ENCODE assay signal across 1 cellular context in the genomic region with DNA sequence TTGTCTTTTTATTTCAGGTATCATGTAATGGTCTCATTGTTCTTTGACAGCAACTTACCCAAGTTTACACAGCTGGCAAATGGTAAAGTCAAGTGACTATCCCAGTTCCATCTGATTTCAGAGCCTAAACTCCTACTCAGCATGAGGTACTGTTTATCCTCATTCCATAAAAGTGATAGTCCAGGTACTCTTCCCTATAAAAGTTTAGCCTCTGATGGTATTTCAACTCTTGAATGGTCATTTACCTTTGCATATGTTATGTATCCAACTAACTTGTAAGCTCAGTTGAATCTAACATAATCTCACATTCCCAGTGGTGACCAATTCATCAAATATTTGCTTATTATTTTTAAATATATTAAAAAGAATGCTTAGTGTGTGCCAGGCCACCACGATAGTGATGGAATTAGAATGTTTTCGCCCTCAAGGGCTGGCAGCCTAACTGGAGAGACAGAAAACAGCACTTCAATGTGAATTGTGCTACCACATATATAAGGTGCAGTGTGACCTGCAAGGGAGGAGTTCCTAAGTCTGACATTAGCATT.
TF ChIP-seq lines count a peak whose summit lies in the region.

No MANE protein-coding gene starts in this region.

TF ChIP-seq in H1, 55 proteins besides CTCF, POLR2A, EP300 and RAD21 (continued from another document):
- TF ChIP-seq MAX (IDR thresholded peaks at IDR 0.05) (no peak), SUZ12 (IDR thresholded peaks at IDR 0.05; ENCODE audit: low read length) (no peak), CREB1 (IDR thresholded peaks at IDR 0.05) (no peak), CBX8 (IDR thresholded peaks at IDR 0.05; ENCODE audit: borderline replicate concordance, low read depth, low read length) (no peak), KDM1A (IDR thresholded peaks at IDR 0.05; ENCODE audit: borderline replicate concordance, low read length) (no peak), TAF1 (IDR thresholded peaks at IDR 0.05; ENCODE audit: low read depth, low read length) (no peak)
- TF ChIP-seq, protein P1, sequence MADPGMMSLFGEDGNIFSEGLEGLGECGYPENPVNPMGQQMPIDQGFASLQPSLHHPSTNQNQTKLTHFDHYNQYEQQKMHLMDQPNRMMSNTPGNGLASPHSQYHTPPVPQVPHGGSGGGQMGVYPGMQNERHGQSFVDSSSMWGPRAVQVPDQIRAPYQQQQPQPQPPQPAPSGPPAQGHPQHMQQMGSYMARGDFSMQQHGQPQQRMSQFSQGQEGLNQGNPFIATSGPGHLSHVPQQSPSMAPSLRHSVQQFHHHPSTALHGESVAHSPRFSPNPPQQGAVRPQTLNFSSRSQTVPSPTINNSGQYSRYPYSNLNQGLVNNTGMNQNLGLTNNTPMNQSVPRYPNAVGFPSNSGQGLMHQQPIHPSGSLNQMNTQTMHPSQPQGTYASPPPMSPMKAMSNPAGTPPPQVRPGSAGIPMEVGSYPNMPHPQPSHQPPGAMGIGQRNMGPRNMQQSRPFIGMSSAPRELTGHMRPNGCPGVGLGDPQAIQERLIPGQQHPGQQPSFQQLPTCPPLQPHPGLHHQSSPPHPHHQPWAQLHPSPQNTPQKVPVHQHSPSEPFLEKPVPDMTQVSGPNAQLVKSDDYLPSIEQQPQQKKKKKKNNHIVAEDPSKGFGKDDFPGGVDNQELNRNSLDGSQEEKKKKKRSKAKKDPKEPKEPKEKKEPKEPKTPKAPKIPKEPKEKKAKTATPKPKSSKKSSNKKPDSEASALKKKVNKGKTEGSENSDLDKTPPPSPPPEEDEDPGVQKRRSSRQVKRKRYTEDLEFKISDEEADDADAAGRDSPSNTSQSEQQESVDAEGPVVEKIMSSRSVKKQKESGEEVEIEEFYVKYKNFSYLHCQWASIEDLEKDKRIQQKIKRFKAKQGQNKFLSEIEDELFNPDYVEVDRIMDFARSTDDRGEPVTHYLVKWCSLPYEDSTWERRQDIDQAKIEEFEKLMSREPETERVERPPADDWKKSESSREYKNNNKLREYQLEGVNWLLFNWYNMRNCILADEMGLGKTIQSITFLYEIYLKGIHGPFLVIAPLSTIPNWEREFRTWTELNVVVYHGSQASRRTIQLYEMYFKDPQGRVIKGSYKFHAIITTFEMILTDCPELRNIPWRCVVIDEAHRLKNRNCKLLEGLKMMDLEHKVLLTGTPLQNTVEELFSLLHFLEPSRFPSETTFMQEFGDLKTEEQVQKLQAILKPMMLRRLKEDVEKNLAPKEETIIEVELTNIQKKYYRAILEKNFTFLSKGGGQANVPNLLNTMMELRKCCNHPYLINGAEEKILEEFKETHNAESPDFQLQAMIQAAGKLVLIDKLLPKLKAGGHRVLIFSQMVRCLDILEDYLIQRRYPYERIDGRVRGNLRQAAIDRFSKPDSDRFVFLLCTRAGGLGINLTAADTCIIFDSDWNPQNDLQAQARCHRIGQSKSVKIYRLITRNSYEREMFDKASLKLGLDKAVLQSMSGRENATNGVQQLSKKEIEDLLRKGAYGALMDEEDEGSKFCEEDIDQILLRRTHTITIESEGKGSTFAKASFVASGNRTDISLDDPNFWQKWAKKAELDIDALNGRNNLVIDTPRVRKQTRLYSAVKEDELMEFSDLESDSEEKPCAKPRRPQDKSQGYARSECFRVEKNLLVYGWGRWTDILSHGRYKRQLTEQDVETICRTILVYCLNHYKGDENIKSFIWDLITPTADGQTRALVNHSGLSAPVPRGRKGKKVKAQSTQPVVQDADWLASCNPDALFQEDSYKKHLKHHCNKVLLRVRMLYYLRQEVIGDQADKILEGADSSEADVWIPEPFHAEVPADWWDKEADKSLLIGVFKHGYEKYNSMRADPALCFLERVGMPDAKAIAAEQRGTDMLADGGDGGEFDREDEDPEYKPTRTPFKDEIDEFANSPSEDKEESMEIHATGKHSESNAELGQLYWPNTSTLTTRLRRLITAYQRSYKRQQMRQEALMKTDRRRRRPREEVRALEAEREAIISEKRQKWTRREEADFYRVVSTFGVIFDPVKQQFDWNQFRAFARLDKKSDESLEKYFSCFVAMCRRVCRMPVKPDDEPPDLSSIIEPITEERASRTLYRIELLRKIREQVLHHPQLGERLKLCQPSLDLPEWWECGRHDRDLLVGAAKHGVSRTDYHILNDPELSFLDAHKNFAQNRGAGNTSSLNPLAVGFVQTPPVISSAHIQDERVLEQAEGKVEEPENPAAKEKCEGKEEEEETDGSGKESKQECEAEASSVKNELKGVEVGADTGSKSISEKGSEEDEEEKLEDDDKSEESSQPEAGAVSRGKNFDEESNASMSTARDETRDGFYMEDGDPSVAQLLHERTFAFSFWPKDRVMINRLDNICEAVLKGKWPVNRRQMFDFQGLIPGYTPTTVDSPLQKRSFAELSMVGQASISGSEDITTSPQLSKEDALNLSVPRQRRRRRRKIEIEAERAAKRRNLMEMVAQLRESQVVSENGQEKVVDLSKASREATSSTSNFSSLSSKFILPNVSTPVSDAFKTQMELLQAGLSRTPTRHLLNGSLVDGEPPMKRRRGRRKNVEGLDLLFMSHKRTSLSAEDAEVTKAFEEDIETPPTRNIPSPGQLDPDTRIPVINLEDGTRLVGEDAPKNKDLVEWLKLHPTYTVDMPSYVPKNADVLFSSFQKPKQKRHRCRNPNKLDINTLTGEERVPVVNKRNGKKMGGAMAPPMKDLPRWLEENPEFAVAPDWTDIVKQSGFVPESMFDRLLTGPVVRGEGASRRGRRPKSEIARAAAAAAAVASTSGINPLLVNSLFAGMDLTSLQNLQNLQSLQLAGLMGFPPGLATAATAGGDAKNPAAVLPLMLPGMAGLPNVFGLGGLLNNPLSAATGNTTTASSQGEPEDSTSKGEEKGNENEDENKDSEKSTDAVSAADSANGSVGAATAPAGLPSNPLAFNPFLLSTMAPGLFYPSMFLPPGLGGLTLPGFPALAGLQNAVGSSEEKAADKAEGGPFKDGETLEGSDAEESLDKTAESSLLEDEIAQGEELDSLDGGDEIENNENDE (IDR thresholded peaks at IDR 0.05; ENCODE audit: insufficient replicate concordance, low read length) = no peak
